In genomic region chr20:34547844-34548613, GRCh38 we compare ENCODE assay signal across 19 cellular contexts. TPM values are rescaled to one million over a fixed set of nuclear protein-coding genes. Genes with fewer than 3 reads are reported as not detected.
A peak's percentile ranks its signal among the peaks of the same experiment; 100 is the strongest.
DNase-seq lines count a peak whose midpoint lies in the region; ATAC-seq and TF ChIP-seq lines count a peak whose summit lies in the region.
"Had no signal": no experiment of that assay in that cellular context is flagged by ENCODE, and none has a peak within 500 bp of the region (broad histone marks: within the 10 kb centered on the region; RNA-seq: fewer than 3 reads in every experiment).

No MANE protein-coding gene starts in this region.

- no peaks in the 10 kb centered on the region for H3K27me3 ChIP-seq in aorta (ENCODE audit: control insufficient read depth in 1 of 2, insufficient read depth in 2 of 2, low read length in 1 of 2)

- no peaks in the 10 kb centered on the region for H3K27me3 Mint-ChIP-seq in chondrocyte (ENCODE audit: low read depth)

- no peaks in the 10 kb centered on the region for H3K4me1 Mint-ChIP-seq in chondrocyte (ENCODE audit: low read depth)

- ATAC-seq in mucosa of descending colon (no peak), aorta (ENCODE audit: low FRiP score) (peak; percentile 21), HG03039 (IDR thresholded peaks at IDR 0.05; ENCODE audit: unreplicated experiment) (no peak), HG02798 (IDR thresholded peaks at IDR 0.05; ENCODE audit: poor library complexity, unreplicated experiment) (no peak)

- H3K4me1 ChIP-seq in mucosa of descending colon (ENCODE audit: low read depth), result peaks cover 14% of the 10 kb centered on the region
- no peaks in the 10 kb centered on the region for H3K4me1 ChIP-seq in aorta (ENCODE audit: control insufficient read depth in 1 of 2, insufficient read depth in 2 of 2, low read length in 2 of 2)

- H3K36me3 ChIP-seq in mucosa of descending colon (ENCODE audit: low read depth) (no peaks in the 10 kb centered on the region), aorta (ENCODE audit: control insufficient read depth in 1 of 2, insufficient read depth in 2 of 2, low read length in 1 of 2) (no peaks in the 10 kb centered on the region)

- H3K9me3 ChIP-seq in mucosa of descending colon (no peaks in the 10 kb centered on the region), aorta (ENCODE audit: control insufficient read depth, low read length) (no peaks in the 10 kb centered on the region)

- no peak overlapping the region for H3K4me3 Mint-ChIP-seq in chondrocyte (ENCODE audit: unreplicated experiment)
- H3K4me3 Mint-ChIP-seq: B cell had no signal

- peaks cover 2% of the 10 kb centered on the region for H3K36me3 Mint-ChIP-seq in chondrocyte (ENCODE audit: low read depth)

- WGBS in aorta, 2 donors, result 92 to 95% methylated on average over 22 of the region's 22 CpGs

- TF ChIP-seq CTCF in chondrocyte (IDR thresholded peaks at IDR 0.05), result no peak
- no peak for TF ChIP-seq CTCF in mucosa of descending colon (IDR thresholded peaks at IDR 0.05)

- H3K9me3 Mint-ChIP-seq in chondrocyte (ENCODE audit: low read depth), result no peaks in the 10 kb centered on the region

- peak; percentile 49 for DNase-seq in NCI-H146 (lab: John Stamatoyannopoulos, UW)
- no peak for DNase-seq in NCI-H146 treated with DMSO at 0.1 percent for 48 hours (lab: John Stamatoyannopoulos, UW; ENCODE audit: unreplicated experiment)
- DNase-seq in chondrocyte (ENCODE audit: low spot score), result peak; percentile 91
- DNase-seq in mucosa of descending colon, result peak in 2 of 3 donors; percentile 34 to 47
- no peak for DNase-seq in aorta
- no peak for DNase-seq in activated naive CD4-positive, alpha-beta T cell treated with Interleukin-2 at 50 U/mL for 16 hours
- DNase-seq: 8988T, GF-D8, HCEC 1CT, KBM-7, NCI-H187 treated with DMSO at 0.1 percent for 48 hours, NCI-H446, NCI-H748 treated with DMSO at 0.1 percent for 48 hours, SHP77 had no signal

- no peak overlapping the region for H3K27ac Mint-ChIP-seq in chondrocyte (ENCODE audit: unreplicated experiment)
- H3K27ac Mint-ChIP-seq: B cell had no signal

- H3K4me3 ChIP-seq in mucosa of descending colon (no peak overlapping the region), aorta (ENCODE audit: low read length in 2 of 2) (no peak overlapping the region)
- H3K4me3 ChIP-seq: SK-N-MC had no signal

- intact Hi-C loops in mucosa of descending colon (cut with DNase I, micrococcal nuclease) (no loop called here), aorta (cut with DNase I) (no loop called here)

- no peak overlapping the region for H3K27ac ChIP-seq in aorta (ENCODE audit: low read depth in 1 of 2, low read length in 2 of 2)
- H3K27ac ChIP-seq: SK-N-MC had no signal

RNA-seq across cellular contexts. Expression of gene MAP1LC3A, which starts 10.5 kb away (rescaled TPM):
- 49.4 to 128 TPM (median 120 TPM) in 3 replicates for total RNA-seq in chondrocyte
- 10 to 100 TPM; 30.6 to 61.6 (median 47.8) TPM for total RNA-seq in mucosa of descending colon
- total RNA-seq in aorta, result 10 to 100 TPM; 45.0 to 46.1 TPM
- 10 to 100 TPM; 32.6 to 92.9 TPM for polyA plus RNA-seq in aorta
- total RNA-seq: OCI-LY7 had no signal

RNA-seq across cellular contexts. Expression of gene DYNLRB1, which starts 31.8 kb away (rescaled TPM):
- total RNA-seq in chondrocyte (111 to 204 TPM (median 199 TPM) in 3 replicates), mucosa of descending colon (100 to 1,000 TPM; 110 to 137 (median 119) TPM), aorta (100 to 1,000 TPM; 120 to 143 TPM)
- polyA plus RNA-seq in aorta, result 100 to 1,000 TPM; 302 to 305 TPM

Comparison
In these comparisons a context has a peak if more than half of its experiments do, and no peak if none do; other contexts are left out.
1. DNase-seq: peak in NCI-H146 (single experiment), chondrocyte (single experiment) and mucosa of descending colon (2 of 3); none in NCI-H146 treated with DMSO at 0.1 percent for 48 hours (single experiment), aorta (0 of 2) and activated naive CD4-positive, alpha-beta T cell treated with Interleukin-2 at 50 U/mL for 16 hours (single experiment).